In the genomic region with DNA sequence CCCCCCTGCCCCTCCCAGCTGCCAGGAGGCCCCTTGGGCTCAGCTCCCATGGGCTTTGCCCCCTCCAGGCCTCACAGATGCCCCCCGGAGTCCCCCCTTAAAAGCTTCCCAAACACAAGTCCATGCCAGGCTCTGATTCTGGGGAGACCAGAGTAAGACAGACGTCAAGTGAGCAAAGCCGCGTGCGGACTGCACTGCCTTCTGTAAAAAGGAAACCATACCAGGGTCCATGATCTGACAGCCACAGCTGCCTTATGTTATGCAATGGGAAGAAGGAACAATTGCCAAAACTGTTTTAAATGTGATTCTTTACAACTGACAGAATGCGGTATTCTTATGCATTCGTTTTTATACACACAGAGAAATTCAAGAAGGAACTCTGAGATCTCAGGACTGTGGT, we compare ENCODE assay signal across 14 cellular contexts. TPM values are rescaled to one million over a fixed set of nuclear protein-coding genes. Genes with fewer than 3 reads are reported as not detected.
DNase-seq lines count a peak whose midpoint lies in the region; ATAC-seq, FAIRE-seq and TF ChIP-seq lines count a peak whose summit lies in the region.
"Had no signal": no experiment of that assay in that cellular context is flagged by ENCODE, and none has a peak within 500 bp of the region (broad histone marks: within the 10 kb centered on the region; RNA-seq: fewer than 3 reads in every experiment).

No MANE protein-coding gene starts in this region.

- H3K4me3 ChIP-seq in Loucy (ENCODE audit: low read length, poor library complexity, severe bottlenecking) (peak overlapping the region; percentile 70), HepG2 (replicated peaks in 1 of 3; ENCODE audit: insufficient read depth in 1 of 3, low read depth in 2 of 3, low read length in 3 of 3) (no peak overlapping the region), ovary (no peak overlapping the region)

- TF ChIP-seq POLR2A in HepG2 (IDR thresholded peaks at IDR 0.05; ENCODE audit: insufficient read depth in 1 of 2, low read depth in 2 of 2, low read length in 2 of 2), result no peak
- no peak for TF ChIP-seq POLR2A in ovary (IDR thresholded peaks at IDR 0.05)

- WGBS in HepG2 (ENCODE audit: low lambda C conversion rate), result 90% methylated on average over 7 of the region's 7 CpGs
- WGBS in ovary, 3 donors, result 60 to 76% (median 63%) methylated on average over 7 of the region's 7 CpGs

- H3K27me3 ChIP-seq in Loucy (ENCODE audit: insufficient read depth, low read length, poor library complexity, severe bottlenecking) (no peaks in the 10 kb centered on the region), HepG2 (ENCODE audit: control insufficient read depth in 1 of 2, insufficient read depth in 2 of 2, low read length in 2 of 2) (no peaks in the 10 kb centered on the region), ovary (no peaks in the 10 kb centered on the region)

- H3K27ac Mint-ChIP-seq in activated T-helper 17 cell treated with anti-CD3 and anti-CD28 coated beads, Interleukin-2, amount 50 U/mL, for 72 hours, result no peak overlapping the region
- H3K27ac Mint-ChIP-seq in natural killer cell, result peak overlapping the region in 1 of 2 donors; percentile 80
- H3K27ac Mint-ChIP-seq in WTC11, result no peak overlapping the region
- H3K27ac Mint-ChIP-seq: progenitor cell of endocrine pancreas had no signal

- DNase-seq in AML-193 (lab: John Stamatoyannopoulos, UW), result peak; percentile 93 to 98
- DNase-seq in natural killer cell, result no peak
- no peak for DNase-seq in HepG2 (ENCODE audit: low spot score)
- DNase-seq in WTC11 (ENCODE audit: low spot score), result no peak
- DNase-seq in stimulated activated CD4-positive, alpha-beta T cell treated with anti-CD3 and anti-CD28 coated beads, Interleukin-4, amount 100 ng/mL, for 24 hours, result no peak
- no peak for DNase-seq in ovary
- DNase-seq: erythroblast, mesendoderm had no signal

- H3K9me3 ChIP-seq in Loucy (ENCODE audit: insufficient read depth, low read depth, low read length), result no peaks in the 10 kb centered on the region
- no peaks in the 10 kb centered on the region for H3K9me3 ChIP-seq in HepG2 (ENCODE audit: low read length)
- no peaks in the 10 kb centered on the region for H3K9me3 ChIP-seq in ovary

- CTCF ChIA-PET in HepG2 (lab: Yijun Ruan, JAX; ENCODE audit: low intra/inter-chr PET ratio, low total read pairs) (no interaction called here), WTC11 (lab: Charles Lee) (interaction anchor here (1.0 kb wide), 1 partner anchor 24 kb away, joined by 3 read pairs; no protein-coding TSS in a partner anchor)

- H3F3A ChIP-seq in Loucy (ENCODE audit: low read depth), result peaks cover 9% of the 10 kb centered on the region

- H3K36me3 Mint-ChIP-seq in activated T-helper 17 cell treated with anti-CD3 and anti-CD28 coated beads, Interleukin-2, amount 50 U/mL, for 72 hours (ENCODE audit: low read depth), result peaks cover 24% of the 10 kb centered on the region
- H3K36me3 Mint-ChIP-seq in natural killer cell (no peaks in the 10 kb centered on the region), WTC11 (peaks cover 9% of the 10 kb centered on the region)

- H3K9me2 ChIP-seq in Loucy (replicated peaks; ENCODE audit: low read depth, low read length), result no peaks in the 10 kb centered on the region

- H3K79me2 ChIP-seq in Loucy (ENCODE audit: insufficient read depth, low read length), result no peaks in the 10 kb centered on the region
- no peaks in the 10 kb centered on the region for H3K79me2 ChIP-seq in HepG2 (ENCODE audit: insufficient read depth, low read length)

- ATAC-seq in activated T-helper 17 cell treated with anti-CD3 and anti-CD28 coated beads, Interleukin-2, amount 50 U/mL, for 72 hours (replicated peaks), result no peak
- ATAC-seq in natural killer cell, result no peak
- no peak for ATAC-seq in HepG2
- ATAC-seq in WTC11, result no peak

- no peak for FAIRE-seq in HepG2 (lab: Jason Lieb, UNC)

- no peak overlapping the region for H3K27ac ChIP-seq in HepG2 (ENCODE audit: extremely low read length, insufficient read depth, low read length)
- no peak overlapping the region for H3K27ac ChIP-seq in ovary

- in situ Hi-C loops in HepG2 (cut with HindIII; ENCODE audit: extremely low pct_ligation_motif_present, low pct_unique_long_range_greater_than_20kb), result no loop called here

- no TSS peak for BruUV-seq in HepG2 (replicated peaks; lab: Mats Ljungman, UMichigan)

- POLR2A ChIA-PET in HepG2 (lab: Yijun Ruan, JAX), result no interaction called here
- POLR2A ChIA-PET in WTC11 (lab: Charles Lee), result interaction anchor here (0.6 kb wide), 1 partner anchor 26 kb away, joined by 3 read pairs; no protein-coding TSS in a partner anchor

- peak overlapping the region; percentile 71 for H3K4me3 Mint-ChIP-seq in activated T-helper 17 cell treated with anti-CD3 and anti-CD28 coated beads, Interleukin-2, amount 50 U/mL, for 72 hours
- H3K4me3 Mint-ChIP-seq in natural killer cell (peak overlapping the region; percentile 25), WTC11 (no peak overlapping the region)

- peaks cover 11% of the 10 kb centered on the region for H3K4me1 Mint-ChIP-seq in activated T-helper 17 cell treated with anti-CD3 and anti-CD28 coated beads, Interleukin-2, amount 50 U/mL, for 72 hours
- H3K4me1 Mint-ChIP-seq in natural killer cell (peaks cover 13 to 18% of the 10 kb centered on the region in 2 donors), WTC11 (no peaks in the 10 kb centered on the region)

- H3K36me3 ChIP-seq in Loucy (ENCODE audit: insufficient read depth, low read length) (peaks cover 6% of the 10 kb centered on the region; the same call in 1 of the 2 replicates), HepG2 (replicated peaks in 1 of 2; ENCODE audit: control insufficient read depth in 1 of 2, insufficient read depth in 2 of 2, low read length in 2 of 2) (peaks cover 19 to 23% of the 10 kb centered on the region in 2 experiments; a peak in 4 of 5 replicates), ovary (no peaks in the 10 kb centered on the region)

- no peaks in the 10 kb centered on the region for H3K9me3 Mint-ChIP-seq in activated T-helper 17 cell treated with anti-CD3 and anti-CD28 coated beads, Interleukin-2, amount 50 U/mL, for 72 hours
- H3K9me3 Mint-ChIP-seq in natural killer cell, result no peaks in the 10 kb centered on the region
- no peaks in the 10 kb centered on the region for H3K9me3 Mint-ChIP-seq in WTC11

- H3K27me3 Mint-ChIP-seq in activated T-helper 17 cell treated with anti-CD3 and anti-CD28 coated beads, Interleukin-2, amount 50 U/mL, for 72 hours, result no peaks in the 10 kb centered on the region
- H3K27me3 Mint-ChIP-seq in natural killer cell (ENCODE audit: low read depth in 2 of 2) (no peaks in the 10 kb centered on the region), WTC11 (ENCODE audit: low read depth) (no peaks in the 10 kb centered on the region)
- H3K27me3 Mint-ChIP-seq: progenitor cell of endocrine pancreas had no signal

- H3K4me2 ChIP-seq in Loucy (ENCODE audit: low read depth, low read length, poor library complexity, severe bottlenecking), result peak overlapping the region; percentile 76
- no peak overlapping the region for H3K4me2 ChIP-seq in HepG2 (ENCODE audit: low read depth, low read length)

- peaks cover 27% of the 10 kb centered on the region for H3K4me1 ChIP-seq in Loucy (ENCODE audit: insufficient read depth, low read length, poor library complexity, severe bottlenecking)
- H3K4me1 ChIP-seq in HepG2 (ENCODE audit: insufficient read depth, low read length), result peaks cover 13% of the 10 kb centered on the region
- H3K4me1 ChIP-seq in ovary (ENCODE audit: insufficient read depth), result no peaks in the 10 kb centered on the region

- H4K20me1 ChIP-seq in Loucy (ENCODE audit: insufficient read depth, low read length, poor library complexity, severe bottlenecking) (no peaks in the 10 kb centered on the region), HepG2 (ENCODE audit: insufficient read depth, low read length) (no peaks in the 10 kb centered on the region)

- no peak for TF ChIP-seq RAD21 in HepG2 (CRISPR knock-in tag; IDR thresholded peaks at IDR 0.05)

- TF ChIP-seq CTCF in Loucy (conservative IDR thresholded peaks at IDR 0.05; ENCODE audit: low read length), result no peak
- TF ChIP-seq CTCF in natural killer cell (IDR thresholded peaks at IDR 0.05), result no peak
- no peak for TF ChIP-seq CTCF in HepG2 (CRISPR knock-in tag; IDR thresholded peaks at IDR 0.05)
- TF ChIP-seq CTCF in WTC11 (IDR thresholded peaks at IDR 0.05), result no peak
- no peak for TF ChIP-seq CTCF in ovary (IDR thresholded peaks at IDR 0.05)

- intact Hi-C loops in natural killer cell (cut with micrococcal nuclease) (no loop called here), HepG2 (cut with micrococcal nuclease; ENCODE audit: unreplicated experiment) (no loop called here), ovary (cut with DNase I) (no loop called here)

- TF ChIP-seq EP300 in HepG2 (IDR thresholded peaks at IDR 0.05; ENCODE audit: low read depth in 2 of 2, low read length in 2 of 2), result no peak
- TF ChIP-seq EP300 in HepG2 (CRISPR knock-in tag; IDR thresholded peaks at IDR 0.05; ENCODE audit: borderline replicate concordance), result no peak
- no peak for TF ChIP-seq EP300 in ovary (IDR thresholded peaks at IDR 0.05)

- peak overlapping the region; percentile 61 for H3K9ac ChIP-seq in Loucy (ENCODE audit: low read depth, low read length, poor library complexity, severe bottlenecking)
- no peak overlapping the region for H3K9ac ChIP-seq in HepG2 (ENCODE audit: insufficient read depth, low read depth, low read length)

- no peak overlapping the region for H2AFZ ChIP-seq in Loucy (ENCODE audit: low read length)
- H2AFZ ChIP-seq in HepG2 (ENCODE audit: low read length), result no peak overlapping the region

RNA-seq across cellular contexts. Expression of a gene that starts 17.9 kb away (rescaled TPM):
- total RNA-seq in activated T-helper 17 cell treated with anti-CD3 and anti-CD28 coated beads, Interleukin-2, amount 50 U/mL, for 72 hours, result 10 to 100 TPM; 25.1 to 31.9 TPM
- 10 to 100 TPM; 35.7 to 57.4 (median 51.5) TPM for total RNA-seq in natural killer cell
- total RNA-seq in HepG2 (2016; rRNA removed; fragmentation: Illumina TruSeq; extraction: Trizol), result 12.4 and 22.3 TPM in 2 replicates
- 6.5 and 7.4 TPM in 2 replicates for total RNA-seq in HepG2 (2016; cell fraction: cytosol; rRNA removed; fragmentation: Illumina TruSeq; extraction: Trizol; ENCODE audit: low read depth)
- 9.5 and 21.5 TPM in 2 replicates for total RNA-seq in HepG2 (2016; cell fraction: insoluble cytoplasmic fraction; rRNA removed; fragmentation: Illumina TruSeq; extraction: Trizol)
- total RNA-seq in HepG2 (2016; cell fraction: membrane; rRNA removed; fragmentation: Illumina TruSeq; extraction: Trizol), result 8.1 and 9.0 TPM in 2 replicates
- 22.1 and 27.5 TPM in 2 replicates for total RNA-seq in HepG2 (2016; cell fraction: nucleus; rRNA removed; fragmentation: Illumina TruSeq; extraction: Trizol)
- polyA plus RNA-seq in HepG2 (2011; rRNA removed), result 41.8 and 63.2 TPM in 2 replicates
- polyA plus RNA-seq in HepG2 (2011; cell fraction: cytosol; rRNA removed), result 20.9 and 28.4 TPM in 2 replicates
- polyA plus RNA-seq in HepG2 (2011; cell fraction: nucleus; rRNA removed), result 726 and 860 TPM in 2 replicates
- polyA plus RNA-seq in HepG2 (2012), result 33.2 and 40.0 TPM in 2 replicates
- polyA plus RNA-seq in HepG2 (2016; cell fraction: cytosol; fragmentation: Illumina TruSeq; extraction: Trizol; ENCODE audit: low read depth), result 5.4 and 7.5 TPM in 2 replicates
- polyA plus RNA-seq in HepG2 (2016; cell fraction: insoluble cytoplasmic fraction; fragmentation: Illumina TruSeq; extraction: Trizol; ENCODE audit: low read depth), result 16.9 and 19.6 TPM in 2 replicates
- polyA plus RNA-seq in HepG2 (2016; cell fraction: membrane; fragmentation: Illumina TruSeq; extraction: Trizol; ENCODE audit: low read depth), result 6.9 and 9.6 TPM in 2 replicates
- polyA plus RNA-seq in HepG2 (2016; cell fraction: nucleus; fragmentation: Illumina TruSeq; extraction: Trizol; ENCODE audit: insufficient read depth, low read depth), result 83.7 and 89.3 TPM in 2 replicates
- polyA minus RNA-seq in HepG2 (2011; rRNA and poly(A)+ RNA removed; ENCODE audit: low replicate concordance), result 14.8 and 25.5 TPM in 2 replicates
- 12.8 and 13.5 TPM in 2 replicates for polyA minus RNA-seq in HepG2 (2011; cell fraction: cytosol; rRNA and poly(A)+ RNA removed)
- polyA minus RNA-seq in HepG2 (2011; cell fraction: nucleus; rRNA and poly(A)+ RNA removed), result 52.1 and 55.8 TPM in 2 replicates
- total RNA-seq in WTC11 (2021), result 36.0 to 40.0 TPM (median 37.1 TPM) in 3 replicates
- total RNA-seq in ovary, result 10 to 100 TPM; 32.9 to 68.6 (median 46.6) TPM
- 10 to 100 TPM in 1 of 2 donors, 1 to 10 TPM in 1; 8.7 to 74.7 TPM for polyA plus RNA-seq in ovary

RNA-seq across cellular contexts. Expression of a gene that starts 18.2 kb away (rescaled TPM):
- 10 to 100 TPM; 16.2 to 20.7 TPM for total RNA-seq in activated T-helper 17 cell treated with anti-CD3 and anti-CD28 coated beads, Interleukin-2, amount 50 U/mL, for 72 hours
- total RNA-seq in natural killer cell (10 to 100 TPM; 21.6 to 28.6 (median 23.3) TPM), HepG2 (2016; rRNA removed; fragmentation: Illumina TruSeq; extraction: Trizol) (19.3 and 42.1 TPM in 2 replicates), WTC11 (2021) (20.4 to 24.0 TPM (median 22.5 TPM) in 3 replicates), ovary (10 to 100 TPM; 25.8 to 37.8 (median 30.4) TPM)
- total RNA-seq in HepG2 (2016; cell fraction: cytosol; rRNA removed; fragmentation: Illumina TruSeq; extraction: Trizol; ENCODE audit: low read depth), result 44.1 and 48.5 TPM in 2 replicates
- total RNA-seq in HepG2 (2016; cell fraction: insoluble cytoplasmic fraction; rRNA removed; fragmentation: Illumina TruSeq; extraction: Trizol), result 18.4 and 43.0 TPM in 2 replicates
- total RNA-seq in HepG2 (2016; cell fraction: membrane; rRNA removed; fragmentation: Illumina TruSeq; extraction: Trizol), result 47.3 and 50.8 TPM in 2 replicates
- 29.1 and 32.9 TPM in 2 replicates for total RNA-seq in HepG2 (2016; cell fraction: nucleus; rRNA removed; fragmentation: Illumina TruSeq; extraction: Trizol)
- polyA plus RNA-seq in HepG2 (2011; rRNA removed) (40.0 and 48.0 TPM in 2 replicates), ovary (10 to 100 TPM; 14.4 to 21.3 TPM)
- polyA plus RNA-seq in HepG2 (2011; cell fraction: cytosol; rRNA removed), result 45.1 and 55.2 TPM in 2 replicates
- 42.8 and 53.8 TPM in 2 replicates for polyA plus RNA-seq in HepG2 (2011; cell fraction: nucleus; rRNA removed)
- polyA plus RNA-seq in HepG2 (2012), result 30.1 and 30.6 TPM in 2 replicates
- 22.8 and 30.9 TPM in 2 replicates for polyA plus RNA-seq in HepG2 (2016; cell fraction: cytosol; fragmentation: Illumina TruSeq; extraction: Trizol; ENCODE audit: low read depth)
- 20.3 and 20.6 TPM in 2 replicates for polyA plus RNA-seq in HepG2 (2016; cell fraction: insoluble cytoplasmic fraction; fragmentation: Illumina TruSeq; extraction: Trizol; ENCODE audit: low read depth)
- 24.3 and 28.8 TPM in 2 replicates for polyA plus RNA-seq in HepG2 (2016; cell fraction: membrane; fragmentation: Illumina TruSeq; extraction: Trizol; ENCODE audit: low read depth)
- 57.8 and 59.9 TPM in 2 replicates for polyA plus RNA-seq in HepG2 (2016; cell fraction: nucleus; fragmentation: Illumina TruSeq; extraction: Trizol; ENCODE audit: insufficient read depth, low read depth)
- 17.2 and 64.0 TPM in 2 replicates for polyA minus RNA-seq in HepG2 (2011; rRNA and poly(A)+ RNA removed; ENCODE audit: low replicate concordance)
- polyA minus RNA-seq in HepG2 (2011; cell fraction: cytosol; rRNA and poly(A)+ RNA removed), result 31.0 and 31.1 TPM in 2 replicates
- 16.2 and 18.9 TPM in 2 replicates for polyA minus RNA-seq in HepG2 (2011; cell fraction: nucleus; rRNA and poly(A)+ RNA removed)

RNA-seq across cellular contexts. Expression of a gene that starts 28.6 kb away (rescaled TPM):
- total RNA-seq in activated T-helper 17 cell treated with anti-CD3 and anti-CD28 coated beads, Interleukin-2, amount 50 U/mL, for 72 hours, result under 1 TPM in 1 of 2 donors, not detected in 1; 0.45 TPM
- total RNA-seq in natural killer cell (under 1 TPM in 1 of 3 donors, not detected in 2; 0.28 TPM), HepG2 (2016; rRNA removed; fragmentation: Illumina TruSeq; extraction: Trizol) (0.13 TPM in 1 of 2 replicates, not detected in the other), WTC11 (2021) (0.46 to 0.76 TPM (median 0.53 TPM) in 3 replicates), ovary (not detected)
- total RNA-seq in HepG2 (2016; cell fraction: cytosol; rRNA removed; fragmentation: Illumina TruSeq; extraction: Trizol; ENCODE audit: low read depth), result not detected in 2 replicates
- 0.11 TPM in 1 of 2 replicates, not detected in the other for total RNA-seq in HepG2 (2016; cell fraction: insoluble cytoplasmic fraction; rRNA removed; fragmentation: Illumina TruSeq; extraction: Trizol)
- total RNA-seq in HepG2 (2016; cell fraction: membrane; rRNA removed; fragmentation: Illumina TruSeq; extraction: Trizol), result not detected in 2 replicates
- total RNA-seq in HepG2 (2016; cell fraction: nucleus; rRNA removed; fragmentation: Illumina TruSeq; extraction: Trizol), result 0.38 TPM in 1 of 2 replicates, not detected in the other
- polyA plus RNA-seq in HepG2 (2011; rRNA removed) (0.10 and 0.15 TPM in 2 replicates), ovary (not detected)
- 0.08 and 0.12 TPM in 2 replicates for polyA plus RNA-seq in HepG2 (2011; cell fraction: cytosol; rRNA removed)
- polyA plus RNA-seq in HepG2 (2011; cell fraction: nucleus; rRNA removed), result 1.7 and 2.2 TPM in 2 replicates
- polyA plus RNA-seq in HepG2 (2012), result 0.19 and 0.20 TPM in 2 replicates
- not detected in 2 replicates for polyA plus RNA-seq in HepG2 (2016; cell fraction: cytosol; fragmentation: Illumina TruSeq; extraction: Trizol; ENCODE audit: low read depth)
- 0.17 TPM in 1 of 2 replicates, not detected in the other for polyA plus RNA-seq in HepG2 (2016; cell fraction: insoluble cytoplasmic fraction; fragmentation: Illumina TruSeq; extraction: Trizol; ENCODE audit: low read depth)
- polyA plus RNA-seq in HepG2 (2016; cell fraction: membrane; fragmentation: Illumina TruSeq; extraction: Trizol; ENCODE audit: low read depth), result not detected in 2 replicates
- not detected in 2 replicates for polyA plus RNA-seq in HepG2 (2016; cell fraction: nucleus; fragmentation: Illumina TruSeq; extraction: Trizol; ENCODE audit: insufficient read depth, low read depth)
- 0.32 TPM in 1 of 2 replicates, not detected in the other for polyA minus RNA-seq in HepG2 (2011; rRNA and poly(A)+ RNA removed; ENCODE audit: low replicate concordance)
- polyA minus RNA-seq in HepG2 (2011; cell fraction: cytosol; rRNA and poly(A)+ RNA removed), result not detected in 2 replicates
- 0.50 TPM in 1 of 2 replicates, not detected in the other for polyA minus RNA-seq in HepG2 (2011; cell fraction: nucleus; rRNA and poly(A)+ RNA removed)
- total RNA-seq: cerebellum, NCI-H460 had no signal

RNA-seq across cellular contexts. Expression of a gene that starts 41.2 kb away (rescaled TPM):
- under 1 TPM in 1 of 2 donors, not detected in 1; 0.28 TPM for total RNA-seq in activated T-helper 17 cell treated with anti-CD3 and anti-CD28 coated beads, Interleukin-2, amount 50 U/mL, for 72 hours
- total RNA-seq in natural killer cell (not detected), HepG2 (2016; rRNA removed; fragmentation: Illumina TruSeq; extraction: Trizol) (1.3 and 1.8 TPM in 2 replicates), WTC11 (2021) (0.89 to 1.4 TPM (median 1.4 TPM) in 3 replicates), ovary (not detected)
- total RNA-seq in HepG2 (2016; cell fraction: cytosol; rRNA removed; fragmentation: Illumina TruSeq; extraction: Trizol; ENCODE audit: low read depth), result 0.61 and 0.62 TPM in 2 replicates
- total RNA-seq in HepG2 (2016; cell fraction: insoluble cytoplasmic fraction; rRNA removed; fragmentation: Illumina TruSeq; extraction: Trizol), result 1.6 TPM in 2 replicates
- 1.4 and 1.7 TPM in 2 replicates for total RNA-seq in HepG2 (2016; cell fraction: membrane; rRNA removed; fragmentation: Illumina TruSeq; extraction: Trizol)
- 0.31 and 0.50 TPM in 2 replicates for total RNA-seq in HepG2 (2016; cell fraction: nucleus; rRNA removed; fragmentation: Illumina TruSeq; extraction: Trizol)
- polyA plus RNA-seq in HepG2 (2011; rRNA removed) (4.9 and 6.0 TPM in 2 replicates), ovary (not detected)
- 4.4 and 5.4 TPM in 2 replicates for polyA plus RNA-seq in HepG2 (2011; cell fraction: cytosol; rRNA removed)
- polyA plus RNA-seq in HepG2 (2011; cell fraction: nucleus; rRNA removed), result 1.8 TPM in 2 replicates
- 3.9 TPM in 2 replicates for polyA plus RNA-seq in HepG2 (2012)
- polyA plus RNA-seq in HepG2 (2016; cell fraction: cytosol; fragmentation: Illumina TruSeq; extraction: Trizol; ENCODE audit: low read depth), result 0.29 and 0.36 TPM in 2 replicates
- 1.2 and 1.6 TPM in 2 replicates for polyA plus RNA-seq in HepG2 (2016; cell fraction: insoluble cytoplasmic fraction; fragmentation: Illumina TruSeq; extraction: Trizol; ENCODE audit: low read depth)
- 0.61 and 0.72 TPM in 2 replicates for polyA plus RNA-seq in HepG2 (2016; cell fraction: membrane; fragmentation: Illumina TruSeq; extraction: Trizol; ENCODE audit: low read depth)
- polyA plus RNA-seq in HepG2 (2016; cell fraction: nucleus; fragmentation: Illumina TruSeq; extraction: Trizol; ENCODE audit: insufficient read depth, low read depth), result 0.55 and 1.4 TPM in 2 replicates
- 1.6 and 8.6 TPM in 2 replicates for polyA minus RNA-seq in HepG2 (2011; rRNA and poly(A)+ RNA removed; ENCODE audit: low replicate concordance)
- polyA minus RNA-seq in HepG2 (2011; cell fraction: cytosol; rRNA and poly(A)+ RNA removed), result 1.8 and 2.5 TPM in 2 replicates
- 0.26 and 0.50 TPM in 2 replicates for polyA minus RNA-seq in HepG2 (2011; cell fraction: nucleus; rRNA and poly(A)+ RNA removed)
- total RNA-seq: cerebellum, progenitor cell of endocrine pancreas had no signal
- polyA plus RNA-seq: adipose tissue had no signal

RNA-seq across cellular contexts. Expression of a gene that starts 50.3 kb away (rescaled TPM):
- total RNA-seq in activated T-helper 17 cell treated with anti-CD3 and anti-CD28 coated beads, Interleukin-2, amount 50 U/mL, for 72 hours, result 100 to 1,000 TPM; 297 to 323 TPM
- total RNA-seq in natural killer cell, result 100 to 1,000 TPM; 168 to 219 (median 192) TPM
- 27.1 and 43.4 TPM in 2 replicates for total RNA-seq in HepG2 (2016; rRNA removed; fragmentation: Illumina TruSeq; extraction: Trizol)
- 72.9 and 78.4 TPM in 2 replicates for total RNA-seq in HepG2 (2016; cell fraction: cytosol; rRNA removed; fragmentation: Illumina TruSeq; extraction: Trizol; ENCODE audit: low read depth)
- 23.7 and 43.2 TPM in 2 replicates for total RNA-seq in HepG2 (2016; cell fraction: insoluble cytoplasmic fraction; rRNA removed; fragmentation: Illumina TruSeq; extraction: Trizol)
- total RNA-seq in HepG2 (2016; cell fraction: membrane; rRNA removed; fragmentation: Illumina TruSeq; extraction: Trizol), result 74.7 and 83.2 TPM in 2 replicates
- total RNA-seq in HepG2 (2016; cell fraction: nucleus; rRNA removed; fragmentation: Illumina TruSeq; extraction: Trizol), result 38.5 and 40.4 TPM in 2 replicates
- 44.1 and 56.8 TPM in 2 replicates for polyA plus RNA-seq in HepG2 (2011; rRNA removed)
- polyA plus RNA-seq in HepG2 (2011; cell fraction: cytosol; rRNA removed), result 43.1 and 61.0 TPM in 2 replicates
- 170 and 187 TPM in 2 replicates for polyA plus RNA-seq in HepG2 (2011; cell fraction: nucleus; rRNA removed)
- polyA plus RNA-seq in HepG2 (2012), result 22.9 and 33.5 TPM in 2 replicates
- polyA plus RNA-seq in HepG2 (2016; cell fraction: cytosol; fragmentation: Illumina TruSeq; extraction: Trizol; ENCODE audit: low read depth), result 7.9 and 8.6 TPM in 2 replicates
- 17.6 and 23.7 TPM in 2 replicates for polyA plus RNA-seq in HepG2 (2016; cell fraction: insoluble cytoplasmic fraction; fragmentation: Illumina TruSeq; extraction: Trizol; ENCODE audit: low read depth)
- 13.1 and 13.7 TPM in 2 replicates for polyA plus RNA-seq in HepG2 (2016; cell fraction: membrane; fragmentation: Illumina TruSeq; extraction: Trizol; ENCODE audit: low read depth)
- 99.7 and 100 TPM in 2 replicates for polyA plus RNA-seq in HepG2 (2016; cell fraction: nucleus; fragmentation: Illumina TruSeq; extraction: Trizol; ENCODE audit: insufficient read depth, low read depth)
- polyA minus RNA-seq in HepG2 (2011; rRNA and poly(A)+ RNA removed; ENCODE audit: low replicate concordance), result 44.8 and 70.0 TPM in 2 replicates
- polyA minus RNA-seq in HepG2 (2011; cell fraction: cytosol; rRNA and poly(A)+ RNA removed), result 34.6 and 36.4 TPM in 2 replicates
- 46.0 and 49.1 TPM in 2 replicates for polyA minus RNA-seq in HepG2 (2011; cell fraction: nucleus; rRNA and poly(A)+ RNA removed)
- 61.5 to 71.7 TPM (median 65.5 TPM) in 3 replicates for total RNA-seq in WTC11 (2021)
- 100 to 1,000 TPM in 1 of 7 donors, 10 to 100 TPM in 6; 44.4 to 101 (median 73.1) TPM for total RNA-seq in ovary
- 10 to 100 TPM; 34.0 to 56.4 TPM for polyA plus RNA-seq in ovary

Comparison
In these comparisons a context has a peak if more than half of its experiments do, and no peak if none do; other contexts are left out.
1. DNase-seq: peak in AML-193 (2 of 2); none in natural killer cell (single experiment), HepG2 (single experiment), WTC11 (single experiment), stimulated activated CD4-positive, alpha-beta T cell treated with anti-CD3 and anti-CD28 coated beads, Interleukin-4, amount 100 ng/mL, for 24 hours (single experiment) and ovary (0 of 5).